Comparison of ENCODE assay signal across 8 cellular contexts in the genomic region with DNA sequence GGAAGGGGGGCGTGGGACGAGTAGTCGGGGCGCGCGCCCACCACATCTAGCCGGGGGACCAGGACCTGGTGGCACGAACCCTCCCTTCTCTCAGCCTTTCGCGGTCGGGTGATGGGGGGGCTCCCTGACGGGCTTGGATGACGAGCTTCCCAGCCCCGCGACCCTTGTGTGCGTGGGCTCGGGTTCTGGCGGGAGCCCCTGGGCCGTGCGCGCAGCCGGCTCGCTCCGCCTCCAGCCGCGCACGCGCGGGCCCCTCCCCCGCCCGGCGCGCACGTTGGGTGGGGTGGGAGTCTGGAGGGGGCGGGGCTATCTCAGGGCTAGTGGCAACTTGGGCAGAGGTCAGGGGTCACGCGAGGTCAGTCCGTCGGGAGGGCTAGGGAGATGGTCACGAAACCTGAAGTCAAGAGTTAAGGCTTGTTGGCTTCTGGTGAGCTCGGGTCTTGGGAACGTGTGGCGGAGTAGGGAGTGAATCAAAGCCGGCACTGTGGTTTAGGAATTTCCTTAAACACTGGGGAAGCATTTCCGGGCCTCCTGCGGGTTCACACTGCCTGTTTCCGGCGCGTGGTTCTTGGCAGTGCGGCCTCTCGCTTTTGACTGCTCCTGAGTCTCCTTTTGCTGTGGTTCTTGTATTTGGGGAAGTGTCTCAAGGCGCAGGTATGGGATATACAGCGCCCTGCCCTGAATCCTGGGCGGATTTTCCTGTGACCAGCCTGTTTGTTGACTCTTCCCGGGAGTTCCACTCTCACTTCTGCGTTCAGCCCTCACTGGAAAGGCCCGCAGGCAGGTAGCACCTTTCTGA. TPM values are rescaled to one million over a fixed set of nuclear protein-coding genes. Genes with fewer than 3 reads are reported as not detected.
DNase-seq lines count a peak whose midpoint lies in the region; ATAC-seq, FAIRE-seq and TF ChIP-seq lines count a peak whose summit lies in the region.

A gene (plus strand): TSS at position 356 of the 799 bp plus-strand sequence. CDS start 1,654 bp downstream, outside the sequence.

- POLR2A ChIA-PET in PC-9 (lab: Charles Lee; ENCODE audit: unreplicated experiment), result interaction anchor here (0.5 kb wide), 1 partner anchor 687 kb away, joined by 5 read pairs; no protein-coding TSS in a partner anchor

- FAIRE-seq in D721Med (lab: Jason Lieb, UNC), result no peak

- H3K27ac ChIP-seq in PC-9 (peak within 1 kb of the TSS; percentile 95), mucosa of rectum (ENCODE audit: low read depth in 2 of 2, low read length in 2 of 2) (peak within 1 kb of the TSS; percentile 100)

- H3K4me3 ChIP-seq in PC-9 (peak within 1 kb of the TSS; percentile 96), mucosa of rectum (ENCODE audit: low read length in 2 of 2) (peak within 1 kb of the TSS; percentile 90 to 96)

- H3K27ac Mint-ChIP-seq in activated T-cell treated with anti-CD3 and anti-CD28 coated beads, Interleukin-2, amount 50 U/mL, for 24 hours, result peak within 1 kb of the TSS; percentile 100

- H3K27me3 ChIP-seq in PC-9 (ENCODE audit: insufficient read depth, low read depth) (no peaks in the 10 kb centered on the region), mucosa of rectum (ENCODE audit: control insufficient read depth in 2 of 2, insufficient read depth in 2 of 2, low read length in 2 of 2) (no peaks in the 10 kb centered on the region)

- peaks cover 29% of the 10 kb centered on the region for H3K4me1 Mint-ChIP-seq in activated T-cell treated with anti-CD3 and anti-CD28 coated beads, Interleukin-2, amount 50 U/mL, for 24 hours (ENCODE audit: low read depth)

- no peak for TF ChIP-seq CTCF in D721Med (IDR thresholded peaks at IDR 0.05; ENCODE audit: insufficient read depth, missing control alignments)
- TF ChIP-seq CTCF in PC-9 (conservative IDR thresholded peaks at IDR 0.05), result no peak

- peak within 1 kb of the TSS; percentile 92 to 99 for H3K9ac ChIP-seq in mucosa of rectum (ENCODE audit: low read depth in 1 of 2, low read length in 2 of 2)

- peak within 1 kb of the TSS; percentile 79 for H3K4me2 ChIP-seq in PC-9

- peaks cover 34% of the 10 kb centered on the region for H4K20me1 ChIP-seq in PC-9 (ENCODE audit: insufficient read depth)

- peak within 1 kb of the TSS; percentile 97 for H3K4me3 Mint-ChIP-seq in activated T-cell treated with anti-CD3 and anti-CD28 coated beads, Interleukin-2, amount 50 U/mL, for 24 hours

- peaks cover 27% of the 10 kb centered on the region for H3F3A ChIP-seq in PC-9 (ENCODE audit: insufficient read depth, low read depth)

- H3K36me3 ChIP-seq in PC-9 (ENCODE audit: low read depth) (peaks cover 24% of the 10 kb centered on the region), mucosa of rectum (ENCODE audit: control insufficient read depth in 2 of 2, insufficient read depth in 2 of 2, low read length in 2 of 2) (peaks cover 18 to 26% of the 10 kb centered on the region in 2 donors)

- no peaks in the 10 kb centered on the region for H3K9me2 ChIP-seq in PC-9 (ENCODE audit: insufficient read depth)

- BruUV-seq in PC-9 (replicated peaks; lab: Mats Ljungman, UMichigan), result TSS peak; percentile 42

- CTCF ChIA-PET in PC-9 (lab: Charles Lee), result no interaction called here

- peak; percentile 39 for TF ChIP-seq POLR2A in erythroblast (IDR thresholded peaks at IDR 0.05; ENCODE audit: low read length)

- peak; percentile 29 for ATAC-seq in GM21515 (IDR thresholded peaks at IDR 0.05; ENCODE audit: unreplicated experiment)

- DNase-seq in D721Med (ENCODE audit: insufficient read length, low spot score) (peak; percentile 63), HuH-7 (ENCODE audit: low spot score) (peak; percentile 89), PC-9 (peak; percentile 70 to 92), erythroblast (lab: John Stamatoyannopoulos, UW) (peak; percentile 91 to 94)
- DNase-seq in activated T-cell treated with anti-CD3 and anti-CD28 coated beads, Interleukin-2, amount 50 U/mL, for 24 hours, result peak; percentile 94
- peak; percentile 82 for DNase-seq in stimulated activated CD8-positive, alpha-beta memory T cell treated with anti-CD3 and anti-CD28 coated beads, Interleukin-4, amount 100 ng/mL, for 24 hours (ENCODE audit: low read depth)

- H3K9me3 Mint-ChIP-seq in activated T-cell treated with anti-CD3 and anti-CD28 coated beads, Interleukin-2, amount 50 U/mL, for 24 hours, result no peaks in the 10 kb centered on the region

- H2AFZ ChIP-seq in PC-9, result peak within 1 kb of the TSS; percentile 82

- no peaks in the 10 kb centered on the region for H3K9me3 ChIP-seq in PC-9 (ENCODE audit: insufficient read depth, low read depth)
- no peaks in the 10 kb centered on the region for H3K9me3 ChIP-seq in mucosa of rectum (ENCODE audit: control insufficient read depth in 2 of 2, low read length in 2 of 2)

- no peaks in the 10 kb centered on the region for H3K27me3 Mint-ChIP-seq in activated T-cell treated with anti-CD3 and anti-CD28 coated beads, Interleukin-2, amount 50 U/mL, for 24 hours

- intact Hi-C loops in PC-9 (cut with micrococcal nuclease; ENCODE audit: unreplicated experiment), result loop anchor here (1.0 to 2.0 kb wide), 8 partner anchors 14 to 322 kb away; a partner anchor contains a TSS

- H3K79me2 ChIP-seq in PC-9 (ENCODE audit: low read depth), result peaks cover 40% of the 10 kb centered on the region

- H3K36me3 Mint-ChIP-seq in activated T-cell treated with anti-CD3 and anti-CD28 coated beads, Interleukin-2, amount 50 U/mL, for 24 hours (ENCODE audit: low read depth), result peaks cover 55% of the 10 kb centered on the region

- peaks cover 22% of the 10 kb centered on the region for H3K4me1 ChIP-seq in PC-9 (replicated peaks; ENCODE audit: insufficient read depth)
- peaks cover 15 to 23% of the 10 kb centered on the region in 2 donors for H3K4me1 ChIP-seq in mucosa of rectum (ENCODE audit: control insufficient read depth in 2 of 2, insufficient read depth in 2 of 2, low read length in 2 of 2)

RNA-seq across cellular contexts. Expression of the gene that starts here (rescaled TPM):
- total RNA-seq in PC-9 (2021), result 92.0 and 116 TPM in 2 replicates

Comparison
In these comparisons a context has a peak if more than half of its experiments do, and no peak if none do; other contexts are left out.
1. Peak in every context shown above with its lines: DNase-seq, ATAC-seq, H3K4me3 ChIP-seq and H3K27ac ChIP-seq.